Comparison of ENCODE assay signal across 3 cellular contexts in the genomic region with DNA sequence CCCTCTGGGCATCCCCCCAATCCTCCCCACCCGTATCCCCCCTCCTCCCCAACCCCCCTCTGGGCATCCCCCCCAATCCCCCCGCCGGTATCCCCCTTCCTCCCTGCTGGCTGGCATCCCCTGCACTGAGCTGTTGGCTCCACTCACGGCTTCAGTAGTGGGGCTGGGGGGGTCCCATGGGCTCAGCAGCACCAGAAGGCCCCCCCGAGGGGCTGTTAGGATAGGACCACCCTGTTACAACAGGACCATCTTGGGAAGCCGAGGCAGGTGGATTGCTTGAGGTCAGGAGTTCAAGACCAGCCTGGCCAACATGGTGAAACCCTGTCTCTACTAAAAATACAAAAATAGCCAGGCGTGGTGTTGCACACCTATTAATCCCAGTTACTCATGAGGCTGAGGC.
TF ChIP-seq lines count a peak whose summit lies in the region.

No MANE protein-coding gene starts in this region.

TF ChIP-seq in SK-N-SH, 30 proteins besides CTCF, POLR2A, EP300 and RAD21 (continued from another document):
- TF ChIP-seq, protein P1, sequence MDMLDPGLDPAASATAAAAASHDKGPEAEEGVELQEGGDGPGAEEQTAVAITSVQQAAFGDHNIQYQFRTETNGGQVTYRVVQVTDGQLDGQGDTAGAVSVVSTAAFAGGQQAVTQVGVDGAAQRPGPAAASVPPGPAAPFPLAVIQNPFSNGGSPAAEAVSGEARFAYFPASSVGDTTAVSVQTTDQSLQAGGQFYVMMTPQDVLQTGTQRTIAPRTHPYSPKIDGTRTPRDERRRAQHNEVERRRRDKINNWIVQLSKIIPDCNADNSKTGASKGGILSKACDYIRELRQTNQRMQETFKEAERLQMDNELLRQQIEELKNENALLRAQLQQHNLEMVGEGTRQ (IDR thresholded peaks at IDR 0.05; ENCODE audit: borderline replicate concordance, low read depth, low read length), result no peak
- TF ChIP-seq NFIC (IDR thresholded peaks at IDR 0.05; ENCODE audit: borderline replicate concordance) (no peak), GABPA (IDR thresholded peaks at IDR 0.05; ENCODE audit: low read depth) (no peak), GATA2 (CRISPR knock-in tag; IDR thresholded peaks at IDR 0.05) (no peak), RCOR1 (IDR thresholded peaks at IDR 0.05; ENCODE audit: low read length) (no peak), CHD2 (IDR thresholded peaks at IDR 0.05; ENCODE audit: low read length, partially characterized antibody) (no peak)
- TF ChIP-seq, protein P2, sequence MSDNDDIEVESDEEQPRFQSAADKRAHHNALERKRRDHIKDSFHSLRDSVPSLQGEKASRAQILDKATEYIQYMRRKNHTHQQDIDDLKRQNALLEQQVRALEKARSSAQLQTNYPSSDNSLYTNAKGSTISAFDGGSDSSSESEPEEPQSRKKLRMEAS (IDR thresholded peaks at IDR 0.05; ENCODE audit: low read depth), result no peak
TF ChIP-seq in SK-N-SH: peak in this region for 0.

TF ChIP-seq in SK-N-SH treated with all-trans-retinoic acid at 6 μM for 48 hours, 23 proteins besides CTCF, POLR2A, EP300 and RAD21 (continued from another document and continues in another):
- TF ChIP-seq, protein P3, sequence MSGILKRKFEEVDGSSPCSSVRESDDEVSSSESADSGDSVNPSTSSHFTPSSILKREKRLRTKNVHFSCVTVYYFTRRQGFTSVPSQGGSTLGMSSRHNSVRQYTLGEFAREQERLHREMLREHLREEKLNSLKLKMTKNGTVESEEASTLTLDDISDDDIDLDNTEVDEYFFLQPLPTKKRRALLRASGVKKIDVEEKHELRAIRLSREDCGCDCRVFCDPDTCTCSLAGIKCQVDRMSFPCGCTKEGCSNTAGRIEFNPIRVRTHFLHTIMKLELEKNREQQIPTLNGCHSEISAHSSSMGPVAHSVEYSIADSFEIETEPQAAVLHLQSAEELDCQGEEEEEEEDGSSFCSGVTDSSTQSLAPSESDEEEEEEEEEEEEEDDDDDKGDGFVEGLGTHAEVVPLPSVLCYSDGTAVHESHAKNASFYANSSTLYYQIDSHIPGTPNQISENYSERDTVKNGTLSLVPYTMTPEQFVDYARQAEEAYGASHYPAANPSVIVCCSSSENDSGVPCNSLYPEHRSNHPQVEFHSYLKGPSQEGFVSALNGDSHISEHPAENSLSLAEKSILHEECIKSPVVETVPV (CRISPR knock-in tag; IDR thresholded peaks at IDR 0.05), result no peak
- TF ChIP-seq PPARA (CRISPR knock-in tag; IDR thresholded peaks at IDR 0.05; ENCODE audit: borderline replicate concordance) (no peak), TOX (CRISPR knock-in tag; IDR thresholded peaks at IDR 0.05; ENCODE audit: borderline replicate concordance) (no peak), ESRRG (CRISPR knock-in tag; IDR thresholded peaks at IDR 0.05) (no peak), ARNTL (CRISPR knock-in tag; IDR thresholded peaks at IDR 0.05; ENCODE audit: borderline replicate concordance, low read depth) (no peak), ZNF70 (CRISPR knock-in tag; IDR thresholded peaks at IDR 0.05) (no peak), ZFP3 (CRISPR knock-in tag; IDR thresholded peaks at IDR 0.05) (no peak), GLIS3 (CRISPR knock-in tag; IDR thresholded peaks at IDR 0.05) (no peak), ZNF8 (CRISPR knock-in tag; IDR thresholded peaks at IDR 0.05) (no peak), CSDC2 (CRISPR knock-in tag; IDR thresholded peaks at IDR 0.05) (no peak)
- TF ChIP-seq, protein P4, sequence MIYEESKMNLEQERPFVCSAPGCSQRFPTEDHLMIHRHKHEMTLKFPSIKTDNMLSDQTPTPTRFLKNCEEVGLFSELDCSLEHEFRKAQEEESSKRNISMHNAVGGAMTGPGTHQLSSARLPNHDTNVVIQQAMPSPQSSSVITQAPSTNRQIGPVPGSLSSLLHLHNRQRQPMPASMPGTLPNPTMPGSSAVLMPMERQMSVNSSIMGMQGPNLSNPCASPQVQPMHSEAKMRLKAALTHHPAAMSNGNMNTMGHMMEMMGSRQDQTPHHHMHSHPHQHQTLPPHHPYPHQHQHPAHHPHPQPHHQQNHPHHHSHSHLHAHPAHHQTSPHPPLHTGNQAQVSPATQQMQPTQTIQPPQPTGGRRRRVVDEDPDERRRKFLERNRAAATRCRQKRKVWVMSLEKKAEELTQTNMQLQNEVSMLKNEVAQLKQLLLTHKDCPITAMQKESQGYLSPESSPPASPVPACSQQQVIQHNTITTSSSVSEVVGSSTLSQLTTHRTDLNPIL (CRISPR knock-in tag; IDR thresholded peaks at IDR 0.05; ENCODE audit: low read depth), result no peak
- TF ChIP-seq, protein P5, sequence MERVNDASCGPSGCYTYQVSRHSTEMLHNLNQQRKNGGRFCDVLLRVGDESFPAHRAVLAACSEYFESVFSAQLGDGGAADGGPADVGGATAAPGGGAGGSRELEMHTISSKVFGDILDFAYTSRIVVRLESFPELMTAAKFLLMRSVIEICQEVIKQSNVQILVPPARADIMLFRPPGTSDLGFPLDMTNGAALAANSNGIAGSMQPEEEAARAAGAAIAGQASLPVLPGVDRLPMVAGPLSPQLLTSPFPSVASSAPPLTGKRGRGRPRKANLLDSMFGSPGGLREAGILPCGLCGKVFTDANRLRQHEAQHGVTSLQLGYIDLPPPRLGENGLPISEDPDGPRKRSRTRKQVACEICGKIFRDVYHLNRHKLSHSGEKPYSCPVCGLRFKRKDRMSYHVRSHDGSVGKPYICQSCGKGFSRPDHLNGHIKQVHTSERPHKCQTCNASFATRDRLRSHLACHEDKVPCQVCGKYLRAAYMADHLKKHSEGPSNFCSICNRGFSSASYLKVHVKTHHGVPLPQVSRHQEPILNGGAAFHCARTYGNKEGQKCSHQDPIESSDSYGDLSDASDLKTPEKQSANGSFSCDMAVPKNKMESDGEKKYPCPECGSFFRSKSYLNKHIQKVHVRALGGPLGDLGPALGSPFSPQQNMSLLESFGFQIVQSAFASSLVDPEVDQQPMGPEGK (CRISPR knock-in tag; IDR thresholded peaks at IDR 0.05; ENCODE audit: borderline replicate concordance), result no peak
- TF ChIP-seq, protein P6, sequence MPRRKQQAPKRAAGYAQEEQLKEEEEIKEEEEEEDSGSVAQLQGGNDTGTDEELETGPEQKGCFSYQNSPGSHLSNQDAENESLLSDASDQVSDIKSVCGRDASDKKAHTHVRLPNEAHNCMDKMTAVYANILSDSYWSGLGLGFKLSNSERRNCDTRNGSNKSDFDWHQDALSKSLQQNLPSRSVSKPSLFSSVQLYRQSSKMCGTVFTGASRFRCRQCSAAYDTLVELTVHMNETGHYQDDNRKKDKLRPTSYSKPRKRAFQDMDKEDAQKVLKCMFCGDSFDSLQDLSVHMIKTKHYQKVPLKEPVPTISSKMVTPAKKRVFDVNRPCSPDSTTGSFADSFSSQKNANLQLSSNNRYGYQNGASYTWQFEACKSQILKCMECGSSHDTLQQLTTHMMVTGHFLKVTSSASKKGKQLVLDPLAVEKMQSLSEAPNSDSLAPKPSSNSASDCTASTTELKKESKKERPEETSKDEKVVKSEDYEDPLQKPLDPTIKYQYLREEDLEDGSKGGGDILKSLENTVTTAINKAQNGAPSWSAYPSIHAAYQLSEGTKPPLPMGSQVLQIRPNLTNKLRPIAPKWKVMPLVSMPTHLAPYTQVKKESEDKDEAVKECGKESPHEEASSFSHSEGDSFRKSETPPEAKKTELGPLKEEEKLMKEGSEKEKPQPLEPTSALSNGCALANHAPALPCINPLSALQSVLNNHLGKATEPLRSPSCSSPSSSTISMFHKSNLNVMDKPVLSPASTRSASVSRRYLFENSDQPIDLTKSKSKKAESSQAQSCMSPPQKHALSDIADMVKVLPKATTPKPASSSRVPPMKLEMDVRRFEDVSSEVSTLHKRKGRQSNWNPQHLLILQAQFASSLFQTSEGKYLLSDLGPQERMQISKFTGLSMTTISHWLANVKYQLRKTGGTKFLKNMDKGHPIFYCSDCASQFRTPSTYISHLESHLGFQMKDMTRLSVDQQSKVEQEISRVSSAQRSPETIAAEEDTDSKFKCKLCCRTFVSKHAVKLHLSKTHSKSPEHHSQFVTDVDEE (CRISPR knock-in tag; IDR thresholded peaks at IDR 0.05), result no peak

TF ChIP-seq in HEK293, 187 proteins besides CTCF, POLR2A, EP300 and RAD21 (continued from another document):
- TF ChIP-seq, protein P7, sequence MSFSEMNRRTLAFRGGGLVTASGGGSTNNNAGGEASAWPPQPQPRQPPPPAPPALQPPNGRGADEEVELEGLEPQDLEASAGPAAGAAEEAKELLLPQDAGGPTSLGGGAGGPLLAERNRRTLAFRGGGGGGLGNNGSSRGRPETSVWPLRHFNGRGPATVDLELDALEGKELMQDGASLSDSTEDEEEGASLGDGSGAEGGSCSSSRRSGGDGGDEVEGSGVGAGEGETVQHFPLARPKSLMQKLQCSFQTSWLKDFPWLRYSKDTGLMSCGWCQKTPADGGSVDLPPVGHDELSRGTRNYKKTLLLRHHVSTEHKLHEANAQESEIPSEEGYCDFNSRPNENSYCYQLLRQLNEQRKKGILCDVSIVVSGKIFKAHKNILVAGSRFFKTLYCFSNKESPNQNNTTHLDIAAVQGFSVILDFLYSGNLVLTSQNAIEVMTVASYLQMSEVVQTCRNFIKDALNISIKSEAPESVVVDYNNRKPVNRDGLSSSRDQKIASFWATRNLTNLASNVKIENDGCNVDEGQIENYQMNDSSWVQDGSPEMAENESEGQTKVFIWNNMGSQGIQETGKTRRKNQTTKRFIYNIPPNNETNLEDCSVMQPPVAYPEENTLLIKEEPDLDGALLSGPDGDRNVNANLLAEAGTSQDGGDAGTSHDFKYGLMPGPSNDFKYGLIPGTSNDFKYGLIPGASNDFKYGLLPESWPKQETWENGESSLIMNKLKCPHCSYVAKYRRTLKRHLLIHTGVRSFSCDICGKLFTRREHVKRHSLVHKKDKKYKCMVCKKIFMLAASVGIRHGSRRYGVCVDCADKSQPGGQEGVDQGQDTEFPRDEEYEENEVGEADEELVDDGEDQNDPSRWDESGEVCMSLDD (tag by site-specific recombination; IDR thresholded peaks at IDR 0.05), result 0 out of 2 replicates have a peak, but pooled peaks have one; percentile 36
- TF ChIP-seq, protein P5 (tag by site-specific recombination; IDR thresholded peaks at IDR 0.05), result 0 out of 2 replicates have a peak, but pooled peaks have one; percentile 18
